In the genomic region with DNA sequence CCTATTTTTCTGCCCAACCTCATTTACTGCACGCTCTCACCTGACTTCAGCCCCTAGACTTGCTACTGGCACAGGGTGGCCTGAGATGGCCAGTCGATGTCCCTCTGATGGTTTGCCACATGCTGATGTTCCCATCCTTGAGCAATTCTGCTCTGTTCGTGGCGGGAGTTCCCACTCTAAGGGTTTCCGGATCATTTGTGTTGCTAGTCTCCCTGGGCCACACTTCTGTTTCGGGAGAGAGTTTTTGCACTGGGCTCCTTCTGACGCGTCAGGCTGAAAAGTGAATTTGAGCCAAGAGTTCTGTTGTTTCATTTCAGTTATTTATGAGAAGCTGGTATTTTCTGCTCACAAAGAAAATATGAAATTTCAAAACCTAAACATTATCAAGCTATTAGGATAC, we compare ENCODE assay signal across 26 cellular contexts.
"Had no signal": no experiment of that assay in that cellular context is flagged by ENCODE, and none has a peak within 500 bp of the region (broad histone marks: within the 10 kb centered on the region; RNA-seq: fewer than 3 reads in every experiment).

No MANE protein-coding gene starts in this region.

- ATAC-seq: activated CD8-positive, alpha-beta T cell treated with anti-CD3 and anti-CD28 coated beads, Interleukin-2, amount 10 ng/mL, durations not matched to agents 7 days and 5 days had no signal

- H3K9me3 ChIP-seq: esophagus squamous epithelium, tibial nerve had no signal

- H3K27me3 ChIP-seq: esophagus squamous epithelium, tibial nerve had no signal

- H3K27ac Mint-ChIP-seq: activated CD8-positive, alpha-beta T cell treated with anti-CD3 and anti-CD28 coated beads, Interleukin-2, amount 10 ng/mL, durations not matched to agents 7 days and 5 days; activated naive CD8-positive, alpha-beta T cell; endodermal cell had no signal

- H3K36me3 Mint-ChIP-seq: activated naive CD8-positive, alpha-beta T cell; naive B cell had no signal

- H3K27me3 Mint-ChIP-seq: activated naive CD8-positive, alpha-beta T cell; naive B cell had no signal

- FAIRE-seq: bronchial epithelial cell, islet of Langerhans, TTC549, urothelium cell line had no signal

- H3K36me3 ChIP-seq: esophagus squamous epithelium, tibial nerve, WERI-Rb-1 had no signal

- H3K9me3 Mint-ChIP-seq: endodermal cell had no signal

- H3K27ac ChIP-seq: WERI-Rb-1 had no signal

- H3K4me3 ChIP-seq: esophagus squamous epithelium, tibial nerve had no signal

- DNase-seq: activated CD4-positive, alpha-beta T cell treated with anti-CD3 and anti-CD28 coated beads, Interleukin-2, amount 50 U/mL, for 1 hour; activated CD4-positive, CD25-positive, alpha-beta regulatory T cell treated with anti-CD3 and anti-CD28 coated beads, Interleukin-2, amount 50 U/mL, for 72 hours; activated CD8-positive, alpha-beta T cell treated with anti-CD3 and anti-CD28 coated beads, Interleukin-2, amount 10 ng/mL, durations not matched to agents 7 days and 5 days; activated gamma-delta T cell treated with Interleukin-2 at 50 U/mL for 16 hours; activated T-cell treated with anti-CD3 and anti-CD28 coated beads, Interleukin-2, amount 50 U/mL, for 1 hour; cerebellar nuclear complex; cortex of kidney; endodermal cell; esophagus squamous epithelium; foreskin melanocyte; hypothalamus; mesendoderm; naive B cell; occipital lobe; stimulated activated CD4-positive, alpha-beta T cell treated with anti-CD3 and anti-CD28 coated beads, Interleukin-4, amount 100 ng/mL, for 24 hours; stimulated activated naive CD4-positive, alpha-beta T cell treated with Interleukin-2 at 50 U/mL for 16 hours; substantia nigra; T-helper 1 cell; WERI-Rb-1 had no signal

- H3K4me3 Mint-ChIP-seq: activated CD8-positive, alpha-beta T cell treated with anti-CD3 and anti-CD28 coated beads, Interleukin-2, amount 10 ng/mL, durations not matched to agents 7 days and 5 days; activated naive CD8-positive, alpha-beta T cell; endodermal cell; naive B cell; neural crest cell had no signal

- H3K4me1 Mint-ChIP-seq: naive B cell had no signal
